ENCODE assay signal across 1 cellular context in genomic region chr2:65277791-65278449, GRCh38.
TF ChIP-seq lines count a peak whose summit lies in the region.

No MANE protein-coding gene starts in this region.

TF ChIP-seq in GM12878, 131 proteins besides CTCF, POLR2A, EP300 and RAD21 (continued from another document):
- TF ChIP-seq, protein P1, sequence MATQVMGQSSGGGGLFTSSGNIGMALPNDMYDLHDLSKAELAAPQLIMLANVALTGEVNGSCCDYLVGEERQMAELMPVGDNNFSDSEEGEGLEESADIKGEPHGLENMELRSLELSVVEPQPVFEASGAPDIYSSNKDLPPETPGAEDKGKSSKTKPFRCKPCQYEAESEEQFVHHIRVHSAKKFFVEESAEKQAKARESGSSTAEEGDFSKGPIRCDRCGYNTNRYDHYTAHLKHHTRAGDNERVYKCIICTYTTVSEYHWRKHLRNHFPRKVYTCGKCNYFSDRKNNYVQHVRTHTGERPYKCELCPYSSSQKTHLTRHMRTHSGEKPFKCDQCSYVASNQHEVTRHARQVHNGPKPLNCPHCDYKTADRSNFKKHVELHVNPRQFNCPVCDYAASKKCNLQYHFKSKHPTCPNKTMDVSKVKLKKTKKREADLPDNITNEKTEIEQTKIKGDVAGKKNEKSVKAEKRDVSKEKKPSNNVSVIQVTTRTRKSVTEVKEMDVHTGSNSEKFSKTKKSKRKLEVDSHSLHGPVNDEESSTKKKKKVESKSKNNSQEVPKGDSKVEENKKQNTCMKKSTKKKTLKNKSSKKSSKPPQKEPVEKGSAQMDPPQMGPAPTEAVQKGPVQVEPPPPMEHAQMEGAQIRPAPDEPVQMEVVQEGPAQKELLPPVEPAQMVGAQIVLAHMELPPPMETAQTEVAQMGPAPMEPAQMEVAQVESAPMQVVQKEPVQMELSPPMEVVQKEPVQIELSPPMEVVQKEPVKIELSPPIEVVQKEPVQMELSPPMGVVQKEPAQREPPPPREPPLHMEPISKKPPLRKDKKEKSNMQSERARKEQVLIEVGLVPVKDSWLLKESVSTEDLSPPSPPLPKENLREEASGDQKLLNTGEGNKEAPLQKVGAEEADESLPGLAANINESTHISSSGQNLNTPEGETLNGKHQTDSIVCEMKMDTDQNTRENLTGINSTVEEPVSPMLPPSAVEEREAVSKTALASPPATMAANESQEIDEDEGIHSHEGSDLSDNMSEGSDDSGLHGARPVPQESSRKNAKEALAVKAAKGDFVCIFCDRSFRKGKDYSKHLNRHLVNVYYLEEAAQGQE (IDR thresholded peaks at IDR 0.05; ENCODE audit: low read depth, low read length): no peak
- TF ChIP-seq, protein P2, sequence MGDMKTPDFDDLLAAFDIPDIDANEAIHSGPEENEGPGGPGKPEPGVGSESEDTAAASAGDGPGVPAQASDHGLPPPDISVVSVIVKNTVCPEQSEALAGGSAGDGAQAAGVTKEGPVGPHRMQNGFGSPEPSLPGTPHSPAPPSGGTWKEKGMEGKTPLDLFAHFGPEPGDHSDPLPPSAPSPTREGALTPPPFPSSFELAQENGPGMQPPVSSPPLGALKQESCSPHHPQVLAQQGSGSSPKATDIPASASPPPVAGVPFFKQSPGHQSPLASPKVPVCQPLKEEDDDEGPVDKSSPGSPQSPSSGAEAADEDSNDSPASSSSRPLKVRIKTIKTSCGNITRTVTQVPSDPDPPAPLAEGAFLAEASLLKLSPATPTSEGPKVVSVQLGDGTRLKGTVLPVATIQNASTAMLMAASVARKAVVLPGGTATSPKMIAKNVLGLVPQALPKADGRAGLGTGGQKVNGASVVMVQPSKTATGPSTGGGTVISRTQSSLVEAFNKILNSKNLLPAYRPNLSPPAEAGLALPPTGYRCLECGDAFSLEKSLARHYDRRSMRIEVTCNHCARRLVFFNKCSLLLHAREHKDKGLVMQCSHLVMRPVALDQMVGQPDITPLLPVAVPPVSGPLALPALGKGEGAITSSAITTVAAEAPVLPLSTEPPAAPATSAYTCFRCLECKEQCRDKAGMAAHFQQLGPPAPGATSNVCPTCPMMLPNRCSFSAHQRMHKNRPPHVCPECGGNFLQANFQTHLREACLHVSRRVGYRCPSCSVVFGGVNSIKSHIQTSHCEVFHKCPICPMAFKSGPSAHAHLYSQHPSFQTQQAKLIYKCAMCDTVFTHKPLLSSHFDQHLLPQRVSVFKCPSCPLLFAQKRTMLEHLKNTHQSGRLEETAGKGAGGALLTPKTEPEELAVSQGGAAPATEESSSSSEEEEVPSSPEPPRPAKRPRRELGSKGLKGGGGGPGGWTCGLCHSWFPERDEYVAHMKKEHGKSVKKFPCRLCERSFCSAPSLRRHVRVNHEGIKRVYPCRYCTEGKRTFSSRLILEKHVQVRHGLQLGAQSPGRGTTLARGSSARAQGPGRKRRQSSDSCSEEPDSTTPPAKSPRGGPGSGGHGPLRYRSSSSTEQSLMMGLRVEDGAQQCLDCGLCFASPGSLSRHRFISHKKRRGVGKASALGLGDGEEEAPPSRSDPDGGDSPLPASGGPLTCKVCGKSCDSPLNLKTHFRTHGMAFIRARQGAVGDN (IDR thresholded peaks at IDR 0.05): no peak
- TF ChIP-seq SMARCA5 (IDR thresholded peaks at IDR 0.05) (no peak), STAT3 (IDR thresholded peaks at IDR 0.05; ENCODE audit: low read depth, low read length) (no peak), BRCA1 (IDR thresholded peaks at IDR 0.05; ENCODE audit: low read depth, low read length) (no peak), BCL3 (IDR thresholded peaks at IDR 0.05; ENCODE audit: borderline replicate concordance, insufficient read depth, low read depth, low read length, poor library complexity, severe bottlenecking) (no peak)
